ENCODE assay signal across 29 cellular contexts in genomic region chr2:24644032-24644431, GRCh38.
"Had no signal": no experiment of that assay in that cellular context is flagged by ENCODE, and none has a peak within 500 bp of the region (broad histone marks: within the 10 kb centered on the region; RNA-seq: fewer than 3 reads in every experiment).

No MANE protein-coding gene starts in this region.

- H3K9ac ChIP-seq: parathyroid adenoma had no signal

- H3K27me3 ChIP-seq: neutrophil, spleen, suprapubic skin, testis, tibial artery, transverse colon, upper lobe of right lung, uterus had no signal

- DNase-seq: naive B cell; naive thymus-derived CD8-positive, alpha-beta T cell; nucleus accumbens; posterior cingulate gyrus; psoas muscle; right cardiac atrium; spleen; stimulated activated CD4-positive, alpha-beta T cell treated with anti-CD3 and anti-CD28 coated beads, Interleukin-12 subunit alpha, Interleukin-12 subunit beta, amount 100 ng/mL, for 4 hours; stimulated activated CD4-positive, alpha-beta T cell treated with anti-CD3 and anti-CD28 coated beads, Interleukin-1b, Interleukin-23, amount 100 ng/mL, for 48 hours; stimulated activated CD4-positive, alpha-beta T cell treated with anti-CD3 and anti-CD28 coated beads, Interleukin-4, amount 100 ng/mL, for 1 hour; stimulated activated CD4-positive, alpha-beta T cell treated with anti-CD3 and anti-CD28 coated beads, Interleukin-4, amount 100 ng/mL, for 4 hours; stimulated activated CD8-positive, alpha-beta memory T cell treated with anti-CD3 and anti-CD28 coated beads, Interleukin-4, amount 100 ng/mL, for 48 hours; stimulated activated naive CD4-positive, alpha-beta T cell; stimulated activated naive CD8-positive, alpha-beta T cell treated with anti-CD3 and anti-CD28 coated beads, Interleukin-15, amount 100 ng/mL, for 72 hours; stimulated activated naive CD8-positive, alpha-beta T cell treated with anti-CD3 and anti-CD28 coated beads, Interleukin-15, Interleukin-2, amounts not matched to agents 100 U/mL and 50 U/mL, for 24 hours; substantia nigra; testis; tibial artery; transverse colon; upper lobe of right lung; uterus had no signal

- ATAC-seq: naive thymus-derived CD8-positive, alpha-beta T cell; natural killer cell treated with Interleukin-12 subunit alpha and Interleukin-12 subunit beta and Interleukin-15 and Interleukin-18, amount 100 ng/mL, for 72 hours; psoas muscle; right cardiac atrium; sciatic nerve; stimulated activated memory B cell treated with anti-CD40 and anti-IgM and Interleukin-4, amounts not matched to agents 10 μg/mL and 1 μg/mL and 100 μg/mL, for 72 hours; stimulated activated naive CD8-positive, alpha-beta T cell treated with anti-CD3 and anti-CD28 coated beads, Interleukin-15, amount 100 ng/mL, for 72 hours; stimulated activated naive CD8-positive, alpha-beta T cell treated with anti-CD3 and anti-CD28 coated beads, Interleukin-15, Interleukin-2, amounts not matched to agents 100 U/mL and 50 U/mL, for 24 hours; upper lobe of right lung had no signal

- H3K4me3 ChIP-seq: psoas muscle, skin epidermis, smooth muscle cell, spleen, suprapubic skin, testis, tibial artery, transverse colon, upper lobe of right lung, uterus had no signal

- H3K27ac ChIP-seq: neutrophil, parathyroid adenoma, psoas muscle, skin epidermis, spleen, suprapubic skin, testis, tibial artery, transverse colon, upper lobe of right lung, uterus had no signal

- H3K9me3 ChIP-seq: neutrophil, psoas muscle, spleen, suprapubic skin, testis, tibial artery, transverse colon, upper lobe of right lung, uterus had no signal

- H3K36me3 ChIP-seq: neutrophil, suprapubic skin, tibial artery, transverse colon, upper lobe of right lung, uterus had no signal

- H3K4me1 ChIP-seq: parathyroid adenoma, suprapubic skin, testis, tibial artery, transverse colon had no signal

- H2AFZ ChIP-seq: parathyroid adenoma had no signal

- H3K4me2 ChIP-seq: smooth muscle cell had no signal
